ENCODE assay signal across 3 cellular contexts in genomic region chr18:76202322-76202721, GRCh38.
"Had no signal": no experiment of that assay in that cellular context is flagged by ENCODE, and none has a peak within 500 bp of the region (broad histone marks: within the 10 kb centered on the region; RNA-seq: fewer than 3 reads in every experiment).

No MANE protein-coding gene starts in this region.

- DNase-seq: GDM1, GF-D8 had no signal

- H3K4me3 ChIP-seq: GM12878 had no signal

- ATAC-seq: GM12878 had no signal
